In the genomic region with DNA sequence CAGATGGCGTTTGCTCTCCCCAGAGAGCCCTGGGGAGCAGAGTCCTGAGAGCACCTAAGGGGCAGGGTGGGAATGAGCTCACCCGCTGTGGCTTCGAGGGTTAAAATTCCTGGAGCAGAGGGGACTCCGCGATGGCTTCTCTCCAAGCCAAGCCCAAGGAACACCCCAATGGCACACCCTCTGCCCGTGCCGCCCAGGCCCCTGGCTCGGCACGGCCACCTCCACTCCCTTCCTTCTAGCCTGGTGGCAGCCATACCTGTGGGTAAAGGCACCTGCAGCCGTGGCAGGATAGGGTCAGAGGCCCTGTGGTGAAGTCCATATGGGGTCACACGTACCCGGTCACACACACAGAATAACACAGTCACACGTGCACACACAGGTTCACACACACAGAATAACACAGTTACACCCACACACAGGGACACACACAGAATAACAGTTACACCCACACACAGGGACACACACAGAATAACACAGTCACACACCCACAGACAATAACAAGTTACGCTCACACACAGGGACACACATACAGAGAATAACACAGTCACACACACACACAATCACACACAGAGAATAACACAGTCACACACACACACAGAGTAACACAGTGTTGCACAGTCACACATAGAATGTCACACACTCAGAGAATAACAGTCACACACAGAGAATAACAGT, we compare ENCODE assay signal across 21 cellular contexts. TPM values are rescaled to one million over a fixed set of nuclear protein-coding genes. Genes with fewer than 3 reads are reported as not detected.
DNase-seq lines count a peak whose midpoint lies in the region; ATAC-seq, FAIRE-seq and TF ChIP-seq lines count a peak whose summit lies in the region.
"Had no signal": no experiment of that assay in that cellular context is flagged by ENCODE, and none has a peak within 500 bp of the region (broad histone marks: within the 10 kb centered on the region; RNA-seq: fewer than 3 reads in every experiment).

No MANE protein-coding gene starts in this region.

- POLR2A ChIA-PET in H1 (lab: Charles Lee; ENCODE audit: partially characterized antibody), result no interaction called here

- no peak overlapping the region for H2BK12ac ChIP-seq in H1 (ENCODE audit: low read depth, low read length)

- no peak overlapping the region for H2AFZ ChIP-seq in H1 (ENCODE audit: low read length)

- H3K23ac ChIP-seq in H1 (ENCODE audit: insufficient read length), result no peak overlapping the region

- no peaks in the 10 kb centered on the region for H3K27me3 ChIP-seq in right atrium auricular region
- H3K27me3 ChIP-seq in left ventricle myocardium inferior (ENCODE audit: low read depth), result no peaks in the 10 kb centered on the region
- H3K27me3 ChIP-seq in H1 (replicated peaks in 1 of 4; ENCODE audit: control insufficient read depth in 3 of 4, extremely low read depth in 1 of 4, insufficient read depth in 3 of 4, low read length in 3 of 4), result no peaks in the 10 kb centered on the region
- H3K27me3 ChIP-seq: Peyer's patch had no signal

- no peak overlapping the region for H3K56ac ChIP-seq in H1 (replicated peaks; ENCODE audit: insufficient read length, low read depth, low read length)

- peak overlapping the region; percentile 72; the same call in 1 of the 2 replicates for H2BK15ac ChIP-seq in H1 (ENCODE audit: low read length)

- no peaks in the 10 kb centered on the region for H3K36me3 ChIP-seq in right atrium auricular region
- no peaks in the 10 kb centered on the region for H3K36me3 ChIP-seq in left ventricle myocardium inferior
- no peaks in the 10 kb centered on the region; a peak in 1 of 8 replicates for H3K36me3 ChIP-seq in H1 (ENCODE audit: control insufficient read depth in 2 of 4, insufficient read depth in 4 of 4, low read length in 3 of 4)
- H3K36me3 ChIP-seq: Peyer's patch had no signal

- H3K23me2 ChIP-seq in H1 (ENCODE audit: low read depth, low read length), result peaks cover 7% of the 10 kb centered on the region

- 0 out of 2 replicates have a peak overlapping the region, but pooled peaks have one; percentile 53 for H2AK5ac ChIP-seq in H1 (ENCODE audit: low read depth, low read length)

- TF ChIP-seq CTCF in right atrium auricular region (IDR thresholded peaks at IDR 0.05), result no peak
- no peak for TF ChIP-seq CTCF in left ventricle myocardium inferior (IDR thresholded peaks at IDR 0.05; ENCODE audit: borderline replicate concordance)
- TF ChIP-seq CTCF in H1 (IDR thresholded peaks at IDR 0.05; ENCODE audit: control extremely low read depth in 1 of 3, insufficient read depth in 1 of 3, low read depth in 1 of 3, low read length in 3 of 3), result no peak

- H4K5ac ChIP-seq in H1 (ENCODE audit: insufficient read length, low read depth, low read length), result no peak overlapping the region

- TF ChIP-seq RAD21 in H1 (IDR thresholded peaks at IDR 0.05 in 1 of 2, conservative IDR thresholded peaks at IDR 0.05 in 1 of 2; ENCODE audit: low read depth in 2 of 2, low read length in 2 of 2), result no peak

- ATAC-seq in sciatic nerve (no peak), GM21423 (IDR thresholded peaks at IDR 0.05; ENCODE audit: unreplicated experiment) (no peak), Right ventricle myocardium superior (ENCODE audit: poor library complexity) (no peak)
- ATAC-seq: A549 had no signal

- intact Hi-C loops in left ventricle myocardium inferior (cut with micrococcal nuclease) (no loop called here), sciatic nerve (cut with DNase I) (no loop called here), Right ventricle myocardium superior (cut with DNase I) (no loop called here)

- FAIRE-seq in H1 (lab: Jason Lieb, UNC), result no peak
- FAIRE-seq: A549 had no signal

- H3K4me1 ChIP-seq in right atrium auricular region, result peaks cover 0 to 15% of the 10 kb centered on the region in 2 donors
- H3K4me1 ChIP-seq in left ventricle myocardium inferior, result peaks cover 23% of the 10 kb centered on the region
- no peaks in the 10 kb centered on the region for H3K4me1 ChIP-seq in H1 (replicated peaks in 1 of 4; ENCODE audit: control insufficient read depth in 3 of 4, insufficient read depth in 4 of 4, low read length in 3 of 4)
- H3K4me1 ChIP-seq: A549, Peyer's patch had no signal

- H3K79me2 ChIP-seq in H1 (ENCODE audit: control insufficient read depth in 1 of 2, insufficient read depth in 2 of 2, low read length in 2 of 2), result no peaks in the 10 kb centered on the region

- CTCF ChIA-PET in H1 (lab: Charles Lee; ENCODE audit: partially characterized antibody), result no interaction called here

- H3K79me1 ChIP-seq in H1 (ENCODE audit: low read depth, low read length), result no peaks in the 10 kb centered on the region

- H3K18ac ChIP-seq in H1 (ENCODE audit: extremely low read depth, low read length), result no peak overlapping the region

- H3K9ac ChIP-seq in H1 (replicated peaks in 1 of 4; ENCODE audit: extremely low read depth in 1 of 4, low read depth in 3 of 4, low read length in 3 of 4), result no peak overlapping the region

- no peak overlapping the region for H2BK20ac ChIP-seq in H1 (ENCODE audit: low read length)

- no peak overlapping the region for H3K4me2 ChIP-seq in H1 (ENCODE audit: insufficient read depth in 1 of 2, low read depth in 2 of 2, low read length in 2 of 2)
- H3K4me2 ChIP-seq: A549 had no signal

- H4K8ac ChIP-seq in H1 (ENCODE audit: extremely low read depth, insufficient read depth, low read length), result no peak overlapping the region

- H2BK120ac ChIP-seq in H1 (replicated peaks; ENCODE audit: low read depth, low read length), result no peak overlapping the region

- no peak overlapping the region for H3K14ac ChIP-seq in H1 (ENCODE audit: insufficient read length)

- TF ChIP-seq POLR2A in H1 (IDR thresholded peaks at IDR 0.05; ENCODE audit: control extremely low read depth in 1 of 2, low read depth in 2 of 2, low read length in 2 of 2), result no peak

- H3K9me3 ChIP-seq in right atrium auricular region, result peaks cover 4 to 13% of the 10 kb centered on the region in 2 donors
- H3K9me3 ChIP-seq in left ventricle myocardium inferior (replicated peaks), result peaks cover 12% of the 10 kb centered on the region
- H3K9me3 ChIP-seq in H1 (ENCODE audit: insufficient read depth in 2 of 2, low read depth in 1 of 2, low read length in 1 of 2), result peaks cover 17 to 19% of the 10 kb centered on the region in 2 experiments
- H3K9me3 ChIP-seq: Peyer's patch had no signal

- H3K27ac ChIP-seq in right atrium auricular region (peak overlapping the region; percentile 68 to 98), left ventricle myocardium inferior (replicated peaks) (no peak overlapping the region), H1 (ENCODE audit: low read depth, low read length) (no peak overlapping the region)
- H3K27ac ChIP-seq: A549, Peyer's patch had no signal

- 86% methylated on average over 11 of the region's 14 CpGs; no CpG with 5 or more reads in 1 of the 2 experiments for WGBS in H1 (ENCODE audit: extremely low coverage in 1 of 2, insufficient coverage in 1 of 2, insufficient read length in 1 of 2, insufficient replicate concordance in 2 of 2, low coverage in 1 of 2, low lambda C conversion rate in 2 of 2, missing lambda C conversion rate in 1 of 2), 2 experiments

- no peak overlapping the region for H3K4ac ChIP-seq in H1 (replicated peaks; ENCODE audit: insufficient read length, low read depth, low read length)

- no peak overlapping the region for H4K91ac ChIP-seq in H1 (replicated peaks; ENCODE audit: insufficient read length, low read length)

- H2BK5ac ChIP-seq in H1 (ENCODE audit: low read depth, low read length), result no peak overlapping the region; the same call in 1 of the 2 replicates

- no peak overlapping the region for H3K4me3 ChIP-seq in right atrium auricular region
- H3K4me3 ChIP-seq in left ventricle myocardium inferior, result no peak overlapping the region
- no peak overlapping the region for H3K4me3 ChIP-seq in H1 (ENCODE audit: extremely low read depth in 1 of 4, insufficient read depth in 2 of 4, low read depth in 3 of 4, low read length in 4 of 4)
- H3K4me3 ChIP-seq: A549, Peyer's patch had no signal

- DNase-seq in right atrium auricular region (ENCODE audit: low spot score) (no peak), left ventricle myocardium inferior (no peak), H1 (ENCODE audit: low read depth in 1 of 2, low spot score in 2 of 2) (no peak), sciatic nerve (ENCODE audit: low spot score) (peak; percentile 49), cerebellar nuclear complex (lab: John Stamatoyannopoulos, UW) (no peak), Right ventricle myocardium superior (no peak), EL (no peak)
- DNase-seq: C1 segment of cervical spinal cord, DMS 273 treated with DMSO at 0.1 percent for 48 hours, GF-D8, Kasumi-1, MM.1S, NCI-H1092 treated with DMSO at 0.1 percent for 48 hours, NCI-H2107, NCI-H226, NCI-H524 treated with DMSO at 0.1 percent for 48 hours, SHP77 treated with DMSO at 0.1 percent for 48 hours had no signal

- TF ChIP-seq EP300 in H1 (IDR thresholded peaks at IDR 0.05; ENCODE audit: borderline replicate concordance in 1 of 2, low read depth in 2 of 2, low read length in 2 of 2), result no peak

- H4K20me1 ChIP-seq in H1 (replicated peaks in 1 of 2; ENCODE audit: control insufficient read depth in 1 of 2, insufficient read depth in 2 of 2, low read length in 2 of 2), result peaks cover 0 to 2% of the 10 kb centered on the region in 2 experiments

RNA-seq across cellular contexts. Expression of a gene that starts 50.5 kb away (rescaled TPM):
- total RNA-seq in right atrium auricular region (100 to 1,000 TPM; 239 to 275 TPM), left ventricle myocardium inferior (168 TPM), sciatic nerve (26.3 TPM), Right ventricle myocardium superior (138 TPM)
- total RNA-seq in H1 (2021; fragmentation: NEBNext Ultra II Directional; extraction: Animal tissue kit (Norgen Biotek cat#: 25700)), result 0.65 and 2.0 TPM in 2 replicates
- 3.9 and 4.3 TPM in 2 replicates for polyA plus RNA-seq in H1 (2011; rRNA removed)
- 3.3 TPM for polyA plus RNA-seq in H1 (2011; cell fraction: cytosol; rRNA removed)
- polyA plus RNA-seq in H1 (2011; cell fraction: nucleus; rRNA removed), result 1.8 TPM
- polyA plus RNA-seq in H1 (2012, experiment 1 of 2), result 0.58 to 1.5 TPM (median 1.1 TPM) in 4 replicates
- polyA plus RNA-seq in H1 (2012, experiment 2 of 2), result 0.92 TPM
- 1.9 TPM for polyA plus RNA-seq in H1 (2013, experiment 1 of 2)
- 1.9 TPM for polyA plus RNA-seq in H1 (2013, experiment 2 of 2)
- polyA minus RNA-seq in H1 (2011; rRNA and poly(A)+ RNA removed), result 0.34 and 0.76 TPM in 2 replicates
- polyA minus RNA-seq in H1 (2011; cell fraction: cytosol; rRNA and poly(A)+ RNA removed), result not detected
- polyA minus RNA-seq in H1 (2011; cell fraction: nucleus; rRNA and poly(A)+ RNA removed), result 1.6 TPM
- total RNA-seq: H4 had no signal
- polyA plus RNA-seq: A549 had no signal

RNA-seq across cellular contexts. Expression of a gene that starts 56.9 kb away (rescaled TPM):
- 10 to 100 TPM; 78.4 to 79.6 TPM for total RNA-seq in right atrium auricular region
- 63.5 TPM for total RNA-seq in left ventricle myocardium inferior
- 59.8 and 61.9 TPM in 2 replicates for total RNA-seq in H1 (2021; fragmentation: NEBNext Ultra II Directional; extraction: Animal tissue kit (Norgen Biotek cat#: 25700))
- 43.3 and 48.4 TPM in 2 replicates for polyA plus RNA-seq in H1 (2011; rRNA removed)
- 53.0 TPM for polyA plus RNA-seq in H1 (2011; cell fraction: cytosol; rRNA removed)
- 14.5 TPM for polyA plus RNA-seq in H1 (2011; cell fraction: nucleus; rRNA removed)
- 49.4 to 67.6 TPM (median 53.8 TPM) in 4 replicates for polyA plus RNA-seq in H1 (2012, experiment 1 of 2)
- 27.7 TPM for polyA plus RNA-seq in H1 (2012, experiment 2 of 2)
- polyA plus RNA-seq in H1 (2013, experiment 1 of 2), result 37.6 TPM
- polyA plus RNA-seq in H1 (2013, experiment 2 of 2), result 39.2 TPM
- 15.2 and 25.1 TPM in 2 replicates for polyA minus RNA-seq in H1 (2011; rRNA and poly(A)+ RNA removed)
- polyA minus RNA-seq in H1 (2011; cell fraction: cytosol; rRNA and poly(A)+ RNA removed), result 26.3 TPM
- 26.5 TPM for polyA minus RNA-seq in H1 (2011; cell fraction: nucleus; rRNA and poly(A)+ RNA removed)
- total RNA-seq in sciatic nerve, result 32.6 TPM
- total RNA-seq in Right ventricle myocardium superior, result 65.1 TPM

Comparison
In these comparisons a context has a peak if more than half of its experiments do, and no peak if none do; other contexts are left out.
1. H3K27ac ChIP-seq: peak in right atrium auricular region (2 of 2); none in left ventricle myocardium inferior (single experiment) and H1 (single experiment).